1 cellular context compared by ENCODE assay signal in the genomic region with DNA sequence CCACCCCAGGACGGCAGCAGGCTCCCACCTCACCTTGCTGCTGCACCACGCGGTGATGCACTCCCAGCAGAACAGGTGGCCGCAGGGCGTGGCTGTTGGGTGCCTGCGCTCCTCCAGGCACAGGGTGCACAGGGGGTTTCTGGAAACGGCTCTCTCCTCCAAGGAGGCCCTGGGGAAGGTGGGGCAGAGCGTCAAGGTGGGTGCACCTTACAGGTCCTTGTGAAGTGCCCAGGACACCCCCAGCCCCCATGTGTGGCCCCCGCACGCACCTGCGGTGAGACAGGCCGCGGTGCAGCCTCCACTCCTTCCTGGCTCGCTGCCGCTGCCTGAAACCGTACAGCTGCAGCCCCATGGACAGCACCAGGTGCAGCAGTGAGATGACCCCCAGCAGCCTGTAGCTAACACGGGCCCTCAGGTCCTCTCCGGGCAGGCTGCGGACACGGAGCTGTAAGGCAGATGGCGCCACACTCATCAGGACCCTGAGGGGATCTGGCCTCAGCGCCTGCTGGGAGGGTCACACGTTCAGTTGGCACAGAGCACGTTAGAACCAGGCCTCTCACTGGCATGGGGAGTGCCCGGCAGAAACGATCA.
TF ChIP-seq lines count a peak whose summit lies in the region.

No MANE protein-coding gene starts in this region.

TF ChIP-seq in endothelial cell of umbilical vein, 7 proteins besides CTCF, POLR2A, EP300 and RAD21:
- TF ChIP-seq GATA2 (IDR thresholded peaks at IDR 0.05; ENCODE audit: insufficient read depth, insufficient read length, low read depth, low read length) (no peak), POLR2AphosphoS5 (IDR thresholded peaks at IDR 0.05; ENCODE audit: insufficient read depth, low read depth, low read length) (no peak), EZH2 (IDR thresholded peaks at IDR 0.05; ENCODE audit: borderline replicate concordance, low read depth, low read length, severe bottlenecking) (no peak), JUN (IDR thresholded peaks at IDR 0.05; ENCODE audit: borderline replicate concordance, insufficient read depth, insufficient read length, low read depth) (no peak), MYC (IDR thresholded peaks at IDR 0.05; ENCODE audit: low read depth, low read length) (no peak), MAX (IDR thresholded peaks at IDR 0.05; ENCODE audit: insufficient read depth, insufficient read length) (no peak), FOS (IDR thresholded peaks at IDR 0.05; ENCODE audit: borderline replicate concordance, insufficient read depth, low read length) (no peak)
